11 cellular contexts compared by ENCODE assay signal in genomic region chr11:122157540-122158173, GRCh38. TPM values are rescaled to one million over a fixed set of nuclear protein-coding genes. Genes with fewer than 3 reads are reported as not detected.
A peak's percentile ranks its signal among the peaks of the same experiment; 100 is the strongest.
DNase-seq lines count a peak whose midpoint lies in the region; ATAC-seq and TF ChIP-seq lines count a peak whose summit lies in the region.
"Had no signal": no experiment of that assay in that cellular context is flagged by ENCODE, and none has a peak within 500 bp of the region (broad histone marks: within the 10 kb centered on the region; RNA-seq: fewer than 3 reads in every experiment).

No MANE protein-coding gene starts in this region.

- 21 to 23% methylated on average over 4 of the region's 4 CpGs for WGBS in lower leg skin, 2 donors

- TF ChIP-seq POLR2A in lower leg skin (IDR thresholded peaks at IDR 0.05), result no peak

- H3K27me3 ChIP-seq in BE2C (no peaks in the 10 kb centered on the region), OCI-LY1 (ENCODE audit: insufficient read depth, low read length) (no peaks in the 10 kb centered on the region)

- H3K9me3 Mint-ChIP-seq in nephron, result no peaks in the 10 kb centered on the region

- H3K4me1 Mint-ChIP-seq in nephron, result peaks cover 74% of the 10 kb centered on the region

- peaks cover 4% of the 10 kb centered on the region for H3K27me3 Mint-ChIP-seq in nephron (ENCODE audit: low read depth)

- intact Hi-C loops in lower leg skin (cut with DNase I; ENCODE audit: low total_unique reads), result no loop called here

- in situ Hi-C loops in GM13976 (cut with MboI; ENCODE audit: low sequenced_read_pairs, unreplicated experiment), result no loop called here

- ATAC-seq in HG02798 (IDR thresholded peaks at IDR 0.05; ENCODE audit: poor library complexity, unreplicated experiment), result no peak

- H3K27ac ChIP-seq in OCI-LY1 (ENCODE audit: low read depth, low read length, poor library complexity, severe bottlenecking), result no peak overlapping the region
- H3K27ac ChIP-seq: neutrophil had no signal

- no peaks in the 10 kb centered on the region for H3K9me2 ChIP-seq in OCI-LY1 (ENCODE audit: low read depth, low read length)

- TF ChIP-seq CTCF in BE2C (IDR thresholded peaks at IDR 0.05; ENCODE audit: low read depth, low read length), result no peak
- TF ChIP-seq CTCF in OCI-LY1 (IDR thresholded peaks at IDR 0.05; ENCODE audit: low read length), result no peak
- TF ChIP-seq CTCF in choroid plexus epithelial cell (conservative IDR thresholded peaks at IDR 0.05; ENCODE audit: low read depth, low read length), result no peak
- no peak for TF ChIP-seq CTCF in nephron (IDR thresholded peaks at IDR 0.05; ENCODE audit: unreplicated experiment in 3 of 3)
- TF ChIP-seq CTCF in GM13976 (IDR thresholded peaks at IDR 0.05; ENCODE audit: borderline replicate concordance, control extremely low read depth, extremely low read depth, insufficient read depth, missing control alignments), result no peak
- no peak for TF ChIP-seq CTCF in lower leg skin (IDR thresholded peaks at IDR 0.05)

- no peaks in the 10 kb centered on the region for H3K9me3 ChIP-seq in BE2C
- H3K9me3 ChIP-seq in OCI-LY1 (ENCODE audit: low read length), result no peaks in the 10 kb centered on the region
- H3K9me3 ChIP-seq: neutrophil had no signal

- peak overlapping the region; percentile 39; the same call in 1 of the 2 replicates for H3K4me2 ChIP-seq in OCI-LY1 (ENCODE audit: low read length)

- H3K36me3 ChIP-seq in BE2C (no peaks in the 10 kb centered on the region), OCI-LY1 (ENCODE audit: insufficient read depth, low read length) (no peaks in the 10 kb centered on the region)
- H3K36me3 ChIP-seq: neutrophil had no signal

- H3K4me3 ChIP-seq in BE2C (ENCODE audit: low read depth, low read length), result peak overlapping the region; percentile 9
- H3K4me3 ChIP-seq in OCI-LY1 (ENCODE audit: low read depth, low read length, poor library complexity, severe bottlenecking), result no peak overlapping the region
- no peak overlapping the region for H3K4me3 ChIP-seq in choroid plexus epithelial cell (ENCODE audit: low read depth, low read length)
- H3K4me3 ChIP-seq in lower leg skin (ENCODE audit: low read depth, poor library complexity, severe bottlenecking), result no peak overlapping the region

- H3K4me1 ChIP-seq in BE2C, result no peaks in the 10 kb centered on the region
- no peaks in the 10 kb centered on the region for H3K4me1 ChIP-seq in OCI-LY1 (ENCODE audit: insufficient read depth, low read length, severe bottlenecking)

- peak overlapping the region; percentile 95 to 97 (median 97) for H3K27ac Mint-ChIP-seq in nephron

- DNase-seq in BE2C (no peak), choroid plexus epithelial cell (ENCODE audit: low read depth) (peak; percentile 37), GM13976 (ENCODE audit: low spot score) (no peak), D341Med (ENCODE audit: low spot score) (no peak), lower leg skin (ENCODE audit: low spot score in 2 of 2) (no peak)
- DNase-seq: NCI-H446 had no signal

- peaks cover 6% of the 10 kb centered on the region for H3K36me3 Mint-ChIP-seq in nephron (ENCODE audit: low read depth)

- H4K20me1 ChIP-seq in OCI-LY1 (ENCODE audit: insufficient read depth, low read length), result no peaks in the 10 kb centered on the region

- H3K4me3 Mint-ChIP-seq in nephron, result peak overlapping the region in 2 of 3 experiments; percentile 46 to 74

- H2AFZ ChIP-seq in OCI-LY1 (ENCODE audit: low read length), result no peak overlapping the region

- H3K9ac ChIP-seq in OCI-LY1 (ENCODE audit: low read length), result no peak overlapping the region

- no peaks in the 10 kb centered on the region for H3K79me2 ChIP-seq in OCI-LY1 (ENCODE audit: insufficient read depth, low read length)

- H3F3A ChIP-seq in OCI-LY1 (ENCODE audit: insufficient read depth, low read length), result no peaks in the 10 kb centered on the region

RNA-seq across cellular contexts. Expression of gene BLID, which starts 41.6 kb away (rescaled TPM):
- polyA plus RNA-seq in BE2C (2012; ENCODE audit: insufficient read depth, insufficient read length, low read depth), result not detected
- total RNA-seq in lower leg skin, result under 1 TPM in 1 of 4 donors, not detected in 3; 0.75 TPM
- polyA plus RNA-seq: adipose tissue had no signal
